1 cellular context compared by ENCODE assay signal in the genomic region with DNA sequence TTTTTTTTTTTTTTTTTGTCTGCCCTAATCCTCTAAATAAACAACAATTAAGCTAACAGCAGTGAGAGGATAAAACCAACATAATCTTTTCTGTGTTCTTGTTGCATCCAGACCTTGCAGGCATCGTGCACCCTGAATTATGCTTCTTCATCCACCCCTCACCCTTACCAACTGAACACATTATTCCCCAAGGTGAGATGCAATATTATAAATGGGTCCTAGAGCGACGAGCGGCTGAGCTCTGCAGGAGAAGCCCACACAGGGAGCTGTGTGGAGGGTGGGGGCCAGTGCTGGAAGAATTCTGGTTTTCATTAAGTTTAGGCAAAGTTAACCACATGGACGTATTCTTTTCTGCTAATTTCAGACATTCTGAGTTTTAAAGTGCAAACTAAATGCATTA.
TF ChIP-seq lines count a peak whose summit lies in the region.

No MANE protein-coding gene starts in this region.

TF ChIP-seq in HEK293, 187 proteins besides CTCF, POLR2A, EP300 and RAD21:
- no peak for TF ChIP-seq ZNF274 (IDR thresholded peaks at IDR 0.05; ENCODE audit: low read length)
- TF ChIP-seq ZNF274 (tag by site-specific recombination; IDR thresholded peaks at IDR 0.05; ENCODE audit: borderline replicate concordance): no peak
- TF ChIP-seq GLIS1 (tag by site-specific recombination; IDR thresholded peaks at IDR 0.05): 0 out of 2 replicates have a peak, but pooled peaks have one; percentile 10
